18 cellular contexts compared by ENCODE assay signal in the genomic region with DNA sequence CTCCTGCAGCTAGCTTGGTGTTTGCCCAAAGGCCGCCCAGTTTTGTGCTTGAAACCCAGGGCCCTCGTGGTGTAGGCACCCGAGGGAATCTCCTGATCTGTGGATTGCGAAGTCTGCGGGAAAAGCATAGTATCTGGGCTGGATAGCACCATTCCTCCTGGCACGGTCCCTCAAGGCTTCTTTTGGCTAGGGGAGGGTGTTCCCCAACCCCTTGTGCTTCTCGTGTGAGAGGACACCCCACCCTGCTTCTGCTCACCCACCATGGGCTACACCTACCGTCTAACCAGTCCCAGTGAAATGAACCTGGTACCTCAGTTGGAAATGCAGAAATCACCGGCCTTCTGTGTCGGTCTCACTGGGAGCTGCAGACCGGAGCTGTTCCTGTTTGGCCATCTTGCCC.
DNase-seq lines count a peak whose midpoint lies in the region; ATAC-seq, FAIRE-seq and TF ChIP-seq lines count a peak whose summit lies in the region.
"Had no signal": no experiment of that assay in that cellular context is flagged by ENCODE, and none has a peak within 500 bp of the region (broad histone marks: within the 10 kb centered on the region; RNA-seq: fewer than 3 reads in every experiment).

No MANE protein-coding gene starts in this region.

- no peaks in the 10 kb centered on the region for H4K20me1 ChIP-seq in H1 (replicated peaks in 1 of 2; ENCODE audit: control insufficient read depth in 1 of 2, insufficient read depth in 2 of 2, low read length in 2 of 2)

- no peak for TF ChIP-seq POLR2A in H1 (IDR thresholded peaks at IDR 0.05; ENCODE audit: control extremely low read depth in 1 of 2, low read depth in 2 of 2, low read length in 2 of 2)
- no peak for TF ChIP-seq POLR2A in uterus (IDR thresholded peaks at IDR 0.05)

- H3K56ac ChIP-seq in H1 (replicated peaks; ENCODE audit: insufficient read length, low read depth, low read length) = no peak overlapping the region

- no peak overlapping the region for H4K91ac ChIP-seq in H1 (replicated peaks; ENCODE audit: insufficient read length, low read length)

- no peak overlapping the region for H3K4ac ChIP-seq in H1 (replicated peaks; ENCODE audit: insufficient read length, low read depth, low read length)

- H3K27ac ChIP-seq in H1 (ENCODE audit: low read depth, low read length) = no peak overlapping the region
- H3K27ac ChIP-seq in uterus = peak overlapping the region; percentile 36 to 57
- H3K27ac ChIP-seq: GM23248 had no signal

- no peak overlapping the region for H2BK20ac ChIP-seq in H1 (ENCODE audit: low read length)

- H3K27me3 ChIP-seq in bronchial epithelial cell (ENCODE audit: control insufficient read depth, insufficient read depth, low read length) (no peaks in the 10 kb centered on the region), H1 (replicated peaks in 1 of 4; ENCODE audit: control insufficient read depth in 3 of 4, extremely low read depth in 1 of 4, insufficient read depth in 3 of 4, low read length in 3 of 4) (no peaks in the 10 kb centered on the region), uterus (no peaks in the 10 kb centered on the region)

- no peaks in the 10 kb centered on the region for H3K79me1 ChIP-seq in H1 (ENCODE audit: low read depth, low read length)

- H3K9ac ChIP-seq in H1 (replicated peaks in 1 of 4; ENCODE audit: extremely low read depth in 1 of 4, low read depth in 3 of 4, low read length in 3 of 4) = no peak overlapping the region
- H3K9ac ChIP-seq: GM23248 had no signal

- H3K4me1 Mint-ChIP-seq in effector memory CD8-positive, alpha-beta T cell (ENCODE audit: low read depth in 2 of 2) = no peaks in the 10 kb centered on the region
- no peaks in the 10 kb centered on the region for H3K4me1 Mint-ChIP-seq in activated CD8-positive, alpha-beta T cell treated with anti-CD3 and anti-CD28 coated beads for 36 hours (ENCODE audit: low read depth)
- H3K4me1 Mint-ChIP-seq in activated T-helper 2 cell treated with anti-CD3 and anti-CD28 coated beads, Interferon-gamma antibody, Interleukin-2, Interleukin-4, amounts not matched to agents 10 μg/mL and 5 μg/mL and 100 μg/mL, durations not matched to agents 14 hours and 24 hours and 36 hours (ENCODE audit: low read depth) = no peaks in the 10 kb centered on the region
- H3K4me1 Mint-ChIP-seq: CD4-positive, CD25-positive, alpha-beta regulatory T cell had no signal

- TF ChIP-seq EP300 in H1 (IDR thresholded peaks at IDR 0.05; ENCODE audit: borderline replicate concordance in 1 of 2, low read depth in 2 of 2, low read length in 2 of 2) = no peak

- CTCF ChIA-PET in H1 (lab: Charles Lee; ENCODE audit: partially characterized antibody) = no interaction called here
- CTCF ChIA-PET in activated CD8-positive, alpha-beta T cell treated with anti-CD3 and anti-CD28 coated beads for 36 hours (lab: Charles Lee) = no interaction called here

- peak overlapping the region; percentile 25; the same call in 1 of the 2 replicates for H4K8ac ChIP-seq in H1 (ENCODE audit: extremely low read depth, insufficient read depth, low read length)

- H3K4me3 ChIP-seq in bronchial epithelial cell (ENCODE audit: low read depth, low read length) (no peak overlapping the region), H1 (ENCODE audit: extremely low read depth in 1 of 4, insufficient read depth in 2 of 4, low read depth in 3 of 4, low read length in 4 of 4) (no peak overlapping the region), uterus (no peak overlapping the region)
- H3K4me3 ChIP-seq: GM12878, GM23248 had no signal

- TF ChIP-seq CTCF in bronchial epithelial cell (IDR thresholded peaks at IDR 0.05; ENCODE audit: insufficient read depth, low read length, severe bottlenecking) = no peak
- TF ChIP-seq CTCF in H1 (IDR thresholded peaks at IDR 0.05; ENCODE audit: control extremely low read depth in 1 of 3, insufficient read depth in 1 of 3, low read depth in 1 of 3, low read length in 3 of 3) = no peak
- no peak for TF ChIP-seq CTCF in uterus (IDR thresholded peaks at IDR 0.05)
- TF ChIP-seq CTCF in activated CD8-positive, alpha-beta T cell treated with anti-CD3 and anti-CD28 coated beads for 36 hours (IDR thresholded peaks at IDR 0.05) = no peak

- H3K4me1 ChIP-seq in H1 (replicated peaks in 1 of 4; ENCODE audit: control insufficient read depth in 3 of 4, insufficient read depth in 4 of 4, low read length in 3 of 4) = no peaks in the 10 kb centered on the region
- no peaks in the 10 kb centered on the region for H3K4me1 ChIP-seq in uterus
- H3K4me1 ChIP-seq: Caco-2 had no signal

- H3K9me3 ChIP-seq in H1 (ENCODE audit: insufficient read depth in 2 of 2, low read depth in 1 of 2, low read length in 1 of 2) = no peaks in the 10 kb centered on the region
- H3K9me3 ChIP-seq in uterus = no peaks in the 10 kb centered on the region
- H3K9me3 ChIP-seq: Caco-2 had no signal

- no peak overlapping the region for H2BK15ac ChIP-seq in H1 (ENCODE audit: low read length)

- peaks cover 3% of the 10 kb centered on the region for H3K36me3 Mint-ChIP-seq in effector memory CD8-positive, alpha-beta T cell (ENCODE audit: insufficient read depth)
- no peaks in the 10 kb centered on the region for H3K36me3 Mint-ChIP-seq in activated CD8-positive, alpha-beta T cell treated with anti-CD3 and anti-CD28 coated beads for 36 hours (ENCODE audit: low read depth)
- H3K36me3 Mint-ChIP-seq in activated T-helper 2 cell treated with anti-CD3 and anti-CD28 coated beads, Interferon-gamma antibody, Interleukin-2, Interleukin-4, amounts not matched to agents 10 μg/mL and 5 μg/mL and 100 μg/mL, durations not matched to agents 14 hours and 24 hours and 36 hours (ENCODE audit: low read depth) = no peaks in the 10 kb centered on the region
- H3K36me3 Mint-ChIP-seq: CD4-positive, CD25-positive, alpha-beta regulatory T cell; CD8-positive, alpha-beta T cell had no signal

- no peak overlapping the region for H4K5ac ChIP-seq in H1 (ENCODE audit: insufficient read length, low read depth, low read length)

- no peak overlapping the region for H3K4me2 ChIP-seq in H1 (ENCODE audit: insufficient read depth in 1 of 2, low read depth in 2 of 2, low read length in 2 of 2)

- POLR2A ChIA-PET in H1 (lab: Charles Lee; ENCODE audit: partially characterized antibody) = no interaction called here
- POLR2A ChIA-PET in activated CD8-positive, alpha-beta T cell treated with anti-CD3 and anti-CD28 coated beads for 36 hours (lab: Charles Lee) = no interaction called here

- no peak overlapping the region for H3K18ac ChIP-seq in H1 (ENCODE audit: extremely low read depth, low read length)

- WGBS in H1 (ENCODE audit: extremely low coverage in 1 of 2, insufficient coverage in 1 of 2, insufficient read length in 1 of 2, insufficient replicate concordance in 2 of 2, low coverage in 1 of 2, low lambda C conversion rate in 2 of 2, missing lambda C conversion rate in 1 of 2), 2 experiments = 90% methylated on average over 11 of the region's 11 CpGs; no CpG with 5 or more reads in 1 of the 2 experiments

- H2BK5ac ChIP-seq in H1 (ENCODE audit: low read depth, low read length) = no peak overlapping the region

- H2BK120ac ChIP-seq in H1 (replicated peaks; ENCODE audit: low read depth, low read length) = no peak overlapping the region

- H3K14ac ChIP-seq in H1 (ENCODE audit: insufficient read length) = no peak overlapping the region

- ATAC-seq in effector memory CD8-positive, alpha-beta T cell (replicated peaks) = no peak
- no peak for ATAC-seq in activated CD8-positive, alpha-beta T cell treated with anti-CD3 and anti-CD28 coated beads for 36 hours
- ATAC-seq: CD8-positive, alpha-beta T cell; GM12878; HCT116 had no signal

- H3K27ac Mint-ChIP-seq in effector memory CD8-positive, alpha-beta T cell = no peak overlapping the region
- H3K27ac Mint-ChIP-seq in activated CD8-positive, alpha-beta T cell treated with anti-CD3 and anti-CD28 coated beads for 36 hours = no peak overlapping the region
- H3K27ac Mint-ChIP-seq in activated T-helper 2 cell treated with anti-CD3 and anti-CD28 coated beads, Interferon-gamma antibody, Interleukin-2, Interleukin-4, amounts not matched to agents 10 μg/mL and 5 μg/mL and 100 μg/mL, durations not matched to agents 14 hours and 24 hours and 36 hours = no peak overlapping the region
- H3K27ac Mint-ChIP-seq: CD4-positive, CD25-positive, alpha-beta regulatory T cell; CD8-positive, alpha-beta T cell; H9 had no signal

- no peak overlapping the region for H2BK12ac ChIP-seq in H1 (ENCODE audit: low read depth, low read length)

- H3K27me3 Mint-ChIP-seq in effector memory CD8-positive, alpha-beta T cell = no peaks in the 10 kb centered on the region
- no peaks in the 10 kb centered on the region for H3K27me3 Mint-ChIP-seq in activated CD8-positive, alpha-beta T cell treated with anti-CD3 and anti-CD28 coated beads for 36 hours
- H3K27me3 Mint-ChIP-seq in activated T-helper 2 cell treated with anti-CD3 and anti-CD28 coated beads, Interferon-gamma antibody, Interleukin-2, Interleukin-4, amounts not matched to agents 10 μg/mL and 5 μg/mL and 100 μg/mL, durations not matched to agents 14 hours and 24 hours and 36 hours (ENCODE audit: low read depth) = no peaks in the 10 kb centered on the region
- H3K27me3 Mint-ChIP-seq: CD4-positive, CD25-positive, alpha-beta regulatory T cell had no signal

- no peaks in the 10 kb centered on the region for H3K79me2 ChIP-seq in H1 (ENCODE audit: control insufficient read depth in 1 of 2, insufficient read depth in 2 of 2, low read length in 2 of 2)

- FAIRE-seq in bronchial epithelial cell (lab: Jason Lieb, UNC) (peak; percentile 47), H1 (lab: Jason Lieb, UNC) (no peak)
- FAIRE-seq: G401.6, GM12878, GM19239 had no signal

- no peak overlapping the region for H3K4me3 Mint-ChIP-seq in effector memory CD8-positive, alpha-beta T cell
- H3K4me3 Mint-ChIP-seq in activated CD8-positive, alpha-beta T cell treated with anti-CD3 and anti-CD28 coated beads for 36 hours = no peak overlapping the region
- H3K4me3 Mint-ChIP-seq in activated T-helper 2 cell treated with anti-CD3 and anti-CD28 coated beads, Interferon-gamma antibody, Interleukin-2, Interleukin-4, amounts not matched to agents 10 μg/mL and 5 μg/mL and 100 μg/mL, durations not matched to agents 14 hours and 24 hours and 36 hours (ENCODE audit: low read depth) = no peak overlapping the region
- H3K4me3 Mint-ChIP-seq: CD4-positive, CD25-positive, alpha-beta regulatory T cell; CD8-positive, alpha-beta T cell; H9 had no signal

- H3K23me2 ChIP-seq in H1 (ENCODE audit: low read depth, low read length) = no peaks in the 10 kb centered on the region

- H2AFZ ChIP-seq in H1 (ENCODE audit: low read length) = 0 out of 2 replicates have a peak overlapping the region, but pooled peaks have one; percentile 59
- H2AFZ ChIP-seq: GM23248 had no signal

- no peak overlapping the region for H3K23ac ChIP-seq in H1 (ENCODE audit: insufficient read length)

- H3K9me3 Mint-ChIP-seq in effector memory CD8-positive, alpha-beta T cell = peaks cover 6 to 19% of the 10 kb centered on the region in 2 donors
- peaks cover 9% of the 10 kb centered on the region for H3K9me3 Mint-ChIP-seq in activated CD8-positive, alpha-beta T cell treated with anti-CD3 and anti-CD28 coated beads for 36 hours
- peaks cover 18% of the 10 kb centered on the region for H3K9me3 Mint-ChIP-seq in activated T-helper 2 cell treated with anti-CD3 and anti-CD28 coated beads, Interferon-gamma antibody, Interleukin-2, Interleukin-4, amounts not matched to agents 10 μg/mL and 5 μg/mL and 100 μg/mL, durations not matched to agents 14 hours and 24 hours and 36 hours

- TF ChIP-seq RAD21 in H1 (IDR thresholded peaks at IDR 0.05 in 1 of 2, conservative IDR thresholded peaks at IDR 0.05 in 1 of 2; ENCODE audit: low read depth in 2 of 2, low read length in 2 of 2) = no peak

- H3K36me3 ChIP-seq in bronchial epithelial cell (ENCODE audit: control insufficient read depth, insufficient read depth, low read length) (no peaks in the 10 kb centered on the region), H1 (ENCODE audit: control insufficient read depth in 2 of 4, insufficient read depth in 4 of 4, low read length in 3 of 4) (no peaks in the 10 kb centered on the region), uterus (no peaks in the 10 kb centered on the region)

- no peak overlapping the region for H2AK5ac ChIP-seq in H1 (ENCODE audit: low read depth, low read length)

- DNase-seq in bronchial epithelial cell (ENCODE audit: low read depth) (no peak), H1 (ENCODE audit: low read depth in 1 of 2, low spot score in 2 of 2) (no peak), uterus (no peak)
- no peak for DNase-seq in effector memory CD8-positive, alpha-beta T cell
- no peak for DNase-seq in activated CD8-positive, alpha-beta T cell treated with anti-CD3 and anti-CD28 coated beads for 36 hours
- no peak for DNase-seq in activated T-helper 2 cell treated with anti-CD3 and anti-CD28 coated beads, Interferon-gamma antibody, Interleukin-2, Interleukin-4, amounts not matched to agents 10 μg/mL and 5 μg/mL and 100 μg/mL, durations not matched to agents 14 hours and 24 hours and 36 hours (ENCODE audit: low spot score)
- DNase-seq: C1 segment of cervical spinal cord; Caco-2; CD4-positive, CD25-positive, alpha-beta regulatory T cell; CD8-positive, alpha-beta T cell; DMS153; DND-41; GM23248; H9 had no signal

- intact Hi-C loops in uterus (cut with DNase I; ENCODE audit: low total_unique reads) = no loop called here
- intact Hi-C loops in activated CD8-positive, alpha-beta T cell treated with anti-CD3 and anti-CD28 coated beads for 36 hours (cut with micrococcal nuclease) = no loop called here
- intact Hi-C loops in activated T-helper 2 cell treated with anti-CD3 and anti-CD28 coated beads, Interferon-gamma antibody, Interleukin-2, Interleukin-4, amounts not matched to agents 10 μg/mL and 5 μg/mL and 100 μg/mL, durations not matched to agents 14 hours and 24 hours and 36 hours (cut with micrococcal nuclease) = no loop called here
